In genomic region chr4:38467296-38467695, GRCh38 we compare ENCODE assay signal across 33 cellular contexts.
DNase-seq lines count a peak whose midpoint lies in the region; ATAC-seq, FAIRE-seq and TF ChIP-seq lines count a peak whose summit lies in the region.
"Had no signal": no experiment of that assay in that cellular context is flagged by ENCODE, and none has a peak within 500 bp of the region (broad histone marks: within the 10 kb centered on the region; RNA-seq: fewer than 3 reads in every experiment).

No MANE protein-coding gene starts in this region.

- H3K4me3 ChIP-seq in HepG2 (replicated peaks in 1 of 3; ENCODE audit: insufficient read depth in 1 of 3, low read depth in 2 of 3, low read length in 3 of 3) (no peak overlapping the region), right lobe of liver (no peak overlapping the region), HEK293 (ENCODE audit: low read depth, low read length) (no peak overlapping the region)
- H3K4me3 ChIP-seq: A549; BLaER1; BLaER1 treated with 17β-estradiol and CSF1 and Interleukin-3, amounts not matched to agents 10 nM and 100 nM had no signal

- no peak overlapping the region for H3K27ac ChIP-seq in HepG2 (ENCODE audit: extremely low read length, insufficient read depth, low read length)
- H3K27ac ChIP-seq in right lobe of liver = no peak overlapping the region
- H3K27ac ChIP-seq in HEK293 (ENCODE audit: extremely low read depth, low read depth, low read length) = no peak overlapping the region
- H3K27ac ChIP-seq: 22Rv1; A549; BLaER1; BLaER1 treated with 17β-estradiol and CSF1 and Interleukin-3, amounts not matched to agents 10 nM and 100 nM; C4-2B had no signal

- TF ChIP-seq RAD21 in HepG2 (CRISPR knock-in tag; IDR thresholded peaks at IDR 0.05) = no peak

- no peaks in the 10 kb centered on the region for H4K20me1 ChIP-seq in HepG2 (ENCODE audit: insufficient read depth, low read length)
- H4K20me1 ChIP-seq: BLaER1; BLaER1 treated with 17β-estradiol and CSF1 and Interleukin-3, amounts not matched to agents 10 nM and 100 nM had no signal

- H3K27me3 ChIP-seq in HepG2 (ENCODE audit: control insufficient read depth in 1 of 2, insufficient read depth in 2 of 2, low read length in 2 of 2) = no peaks in the 10 kb centered on the region
- H3K27me3 ChIP-seq in right lobe of liver = no peaks in the 10 kb centered on the region
- H3K27me3 ChIP-seq: BE2C; BLaER1; BLaER1 treated with 17β-estradiol and CSF1 and Interleukin-3, amounts not matched to agents 10 nM and 100 nM had no signal

- no peaks in the 10 kb centered on the region for H3K79me2 ChIP-seq in HepG2 (ENCODE audit: insufficient read depth, low read length)

- H3K4me2 ChIP-seq in HepG2 (ENCODE audit: low read depth, low read length) = no peak overlapping the region
- H3K4me2 ChIP-seq: A549; BLaER1; BLaER1 treated with 17β-estradiol and CSF1 and Interleukin-3, amounts not matched to agents 10 nM and 100 nM had no signal

- no peak for ATAC-seq in HepG2
- no peak for ATAC-seq in right lobe of liver
- ATAC-seq: A549; CD8-positive, alpha-beta T cell had no signal

- FAIRE-seq in HepG2 (lab: Jason Lieb, UNC) = no peak
- FAIRE-seq in GM12891 (lab: Jason Lieb, UNC) = peak; percentile 43
- FAIRE-seq: A204.1, A549, D721Med had no signal

- no peak for TF ChIP-seq CTCF in HepG2 (CRISPR knock-in tag; IDR thresholded peaks at IDR 0.05)
- TF ChIP-seq CTCF in right lobe of liver (IDR thresholded peaks at IDR 0.05) = no peak
- TF ChIP-seq CTCF in HEK293 (tag by site-specific recombination; IDR thresholded peaks at IDR 0.05) = no peak

- peaks cover 16% of the 10 kb centered on the region for H3K9me3 ChIP-seq in HepG2 (ENCODE audit: low read length)
- no peaks in the 10 kb centered on the region for H3K9me3 ChIP-seq in right lobe of liver
- H3K9me3 ChIP-seq in HEK293 (ENCODE audit: control insufficient read depth, insufficient read depth, low read depth, low read length) = no peaks in the 10 kb centered on the region
- H3K9me3 ChIP-seq: A549, BE2C had no signal

- no TSS peak for BruUV-seq in HepG2 (replicated peaks; lab: Mats Ljungman, UMichigan)

- H2AFZ ChIP-seq in HepG2 (ENCODE audit: low read length) = no peak overlapping the region

- DNase-seq in HepG2 (ENCODE audit: low spot score) (no peak), right lobe of liver (no peak), GM12891 (ENCODE audit: insufficient read length, low spot score) (no peak), A172 (ENCODE audit: low spot score) (no peak)
- DNase-seq in stimulated activated CD4-positive, alpha-beta T cell treated with anti-CD3 and anti-CD28 coated beads, Interleukin-12 subunit alpha, Interleukin-12 subunit beta, amount 100 ng/mL, for 4 hours = no peak
- DNase-seq: 8988T; ACHN; AML-193; BE2C; C1 segment of cervical spinal cord; Caco-2; Calu3; CD4-positive, alpha-beta memory T cell; CD4-positive, alpha-beta T cell; CD4-positive, CD25-positive, alpha-beta regulatory T cell; CD8-positive, alpha-beta memory T cell; CD8-positive, alpha-beta T cell; COR-L47; DMS 273 treated with DMSO at 0.1 percent for 48 hours; DMS153; DMS53; DMS79; DMS79 treated with DMSO at 0.1 percent for 48 hours; DND-41; EL had no signal

- no peak overlapping the region for H3K9ac ChIP-seq in HepG2 (ENCODE audit: insufficient read depth, low read depth, low read length)
- H3K9ac ChIP-seq: BLaER1; BLaER1 treated with 17β-estradiol and CSF1 and Interleukin-3, amounts not matched to agents 10 nM and 100 nM had no signal

- no peak for TF ChIP-seq EP300 in HepG2 (IDR thresholded peaks at IDR 0.05; ENCODE audit: low read depth in 2 of 2, low read length in 2 of 2)
- no peak for TF ChIP-seq EP300 in HepG2 (CRISPR knock-in tag; IDR thresholded peaks at IDR 0.05; ENCODE audit: borderline replicate concordance)

- no peaks in the 10 kb centered on the region for H3K36me3 ChIP-seq in HepG2 (replicated peaks in 1 of 2; ENCODE audit: control insufficient read depth in 1 of 2, insufficient read depth in 2 of 2, low read length in 2 of 2)
- no peaks in the 10 kb centered on the region for H3K36me3 ChIP-seq in right lobe of liver
- H3K36me3 ChIP-seq in HEK293 (ENCODE audit: control insufficient read depth in 2 of 2, insufficient read depth in 1 of 2, low read length in 2 of 2) = no peaks in the 10 kb centered on the region
- H3K36me3 ChIP-seq: BE2C; BLaER1; BLaER1 treated with 17β-estradiol and CSF1 and Interleukin-3, amounts not matched to agents 10 nM and 100 nM had no signal

- in situ Hi-C loops in HepG2 (cut with HindIII; ENCODE audit: extremely low pct_ligation_motif_present, low pct_unique_long_range_greater_than_20kb) = no loop called here

- 4% methylated on average over 1 of the region's 1 CpG for WGBS in HepG2 (ENCODE audit: low lambda C conversion rate)
- 91% methylated on average over 1 of the region's 1 CpG for WGBS in right lobe of liver (ENCODE audit: insufficient coverage, low coverage, low lambda C conversion rate, missing lambda C conversion rate)

- H3K4me1 ChIP-seq in HepG2 (ENCODE audit: insufficient read depth, low read length) = peaks cover 20% of the 10 kb centered on the region
- no peaks in the 10 kb centered on the region for H3K4me1 ChIP-seq in right lobe of liver
- no peaks in the 10 kb centered on the region for H3K4me1 ChIP-seq in HEK293 (ENCODE audit: control insufficient read depth, insufficient read depth, low read length)
- H3K4me1 ChIP-seq: A549; BE2C; BLaER1; BLaER1 treated with 17β-estradiol and CSF1 and Interleukin-3, amounts not matched to agents 10 nM and 100 nM; Caco-2 had no signal

- POLR2A ChIA-PET in HepG2 (lab: Yijun Ruan, JAX) (no interaction called here), HEK293 (lab: Yijun Ruan, JAX) (no interaction called here)

- CTCF ChIA-PET in HepG2 (lab: Yijun Ruan, JAX; ENCODE audit: low intra/inter-chr PET ratio, low total read pairs) = no interaction called here
- CTCF ChIA-PET in HEK293 (lab: Yijun Ruan, JAX) = interaction anchor here (0.7 to 1.0 kb wide), 2 partner anchors 18 to 19 kb away, joined by 3 to 5 read pairs; no protein-coding TSS in a partner anchor

- intact Hi-C loops in HepG2 (cut with micrococcal nuclease; ENCODE audit: unreplicated experiment) = no loop called here
- intact Hi-C loops in right lobe of liver (cut with DNase I) = no loop called here

- TF ChIP-seq POLR2A in HepG2 (IDR thresholded peaks at IDR 0.05; ENCODE audit: insufficient read depth in 1 of 2, low read depth in 2 of 2, low read length in 2 of 2) (no peak), right lobe of liver (IDR thresholded peaks at IDR 0.05) (no peak), GM12891 (IDR thresholded peaks at IDR 0.05; ENCODE audit: low read depth, low read length) (no peak)

TF ChIP-seq in HepG2, 621 proteins besides CTCF, POLR2A, EP300 and RAD21:
- TF ChIP-seq TEF (CRISPR knock-in tag; IDR thresholded peaks at IDR 0.05) = no peak
- TF ChIP-seq ZNF510 (CRISPR knock-in tag; IDR thresholded peaks at IDR 0.05; ENCODE audit: low read depth) = no peak
- TF ChIP-seq ZNF614 (CRISPR knock-in tag; IDR thresholded peaks at IDR 0.05; ENCODE audit: borderline replicate concordance) = peak; percentile 100
- no peak for TF ChIP-seq KLF6 (CRISPR knock-in tag; IDR thresholded peaks at IDR 0.05)
TF ChIP-seq in HepG2: peak in this region for 1.

TF ChIP-seq in GM12891, 5 proteins besides CTCF, POLR2A, EP300 and RAD21:
- TF ChIP-seq TAF1 (IDR thresholded peaks at IDR 0.05; ENCODE audit: low read depth, low read length) = no peak
- TF ChIP-seq SPI1 (IDR thresholded peaks at IDR 0.05; ENCODE audit: low read depth, low read length) = no peak
- TF ChIP-seq POLR2AphosphoS5 (IDR thresholded peaks at IDR 0.05; ENCODE audit: low read depth, low read length) = no peak
- no peak for TF ChIP-seq POU2F2 (IDR thresholded peaks at IDR 0.05; ENCODE audit: low read depth, low read length)
- TF ChIP-seq PAX5 (IDR thresholded peaks at IDR 0.05; ENCODE audit: insufficient read depth, low read length, severe bottlenecking) = no peak

TF ChIP-seq in HEK293, 187 proteins besides CTCF, POLR2A, EP300 and RAD21:
- no peak for TF ChIP-seq PBX3 (CRISPR knock-in tag; IDR thresholded peaks at IDR 0.05)
- TF ChIP-seq ZNF302 (tag by site-specific recombination; IDR thresholded peaks at IDR 0.05; ENCODE audit: low read depth) = no peak
- TF ChIP-seq SALL2 (tag by site-specific recombination; IDR thresholded peaks at IDR 0.05; ENCODE audit: borderline replicate concordance) = no peak
- TF ChIP-seq ZNF704 (tag by site-specific recombination; IDR thresholded peaks at IDR 0.05) = no peak
- TF ChIP-seq SETDB1 (IDR thresholded peaks at IDR 0.05; ENCODE audit: insufficient read length, low read length) = peak; percentile 35

Comparison
In these comparisons a context has a peak if more than half of its experiments do, and no peak if none do; other contexts are left out.
1. Of the 63 proteins assayed by ChIP-seq in both HepG2 and HEK293: peak only in HepG2: none; only in HEK293: SETDB1; in both: none; in neither: 62.